In the genomic region with DNA sequence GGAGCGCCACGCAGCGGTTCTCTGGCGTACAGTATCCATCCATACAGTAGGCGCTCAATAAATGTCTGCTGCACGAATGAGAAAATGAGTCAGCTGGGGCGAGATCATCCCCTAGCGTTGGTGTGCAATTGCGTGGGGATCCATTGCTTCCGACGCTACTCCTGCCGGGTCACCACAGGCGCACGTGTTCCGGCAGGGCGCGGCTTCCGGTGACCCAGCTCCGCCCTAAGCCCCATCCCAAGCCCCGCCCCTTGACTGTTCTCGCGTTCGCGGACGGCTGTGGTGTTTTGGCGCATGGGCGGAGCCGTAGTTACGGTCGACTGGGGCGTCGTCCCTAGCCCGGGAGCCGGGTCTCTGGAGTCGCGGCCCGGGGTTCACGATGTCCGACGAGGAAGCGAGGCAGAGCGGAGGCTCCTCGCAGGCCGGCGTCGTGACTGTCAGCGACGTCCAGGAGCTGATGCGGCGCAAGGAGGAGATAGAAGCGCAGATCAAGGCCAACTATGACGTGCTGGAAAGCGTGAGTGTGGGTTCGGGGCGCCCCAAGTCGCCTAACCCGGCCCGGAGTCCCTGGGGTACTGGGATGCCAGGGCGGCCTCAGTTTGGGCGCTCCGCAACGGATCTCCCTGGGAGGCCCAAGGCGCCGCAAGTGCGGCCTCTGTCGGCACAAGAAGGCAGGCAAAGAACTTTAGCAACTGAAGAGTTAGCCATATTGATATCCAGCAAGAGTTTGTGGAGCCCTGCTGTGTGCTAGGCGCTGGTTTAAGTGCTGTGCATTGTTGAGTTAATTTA, we compare ENCODE assay signal across 8 cellular contexts. TPM values are rescaled to one million over a fixed set of nuclear protein-coding genes. Genes with fewer than 3 reads are reported as not detected.
A peak's percentile ranks its signal among the peaks of the same experiment; 100 is the strongest.
DNase-seq lines count a peak whose midpoint lies in the region; ATAC-seq and TF ChIP-seq lines count a peak whose summit lies in the region.

A gene with protein sequence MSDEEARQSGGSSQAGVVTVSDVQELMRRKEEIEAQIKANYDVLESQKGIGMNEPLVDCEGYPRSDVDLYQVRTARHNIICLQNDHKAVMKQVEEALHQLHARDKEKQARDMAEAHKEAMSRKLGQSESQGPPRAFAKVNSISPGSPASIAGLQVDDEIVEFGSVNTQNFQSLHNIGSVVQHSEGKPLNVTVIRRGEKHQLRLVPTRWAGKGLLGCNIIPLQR (plus strand): TSS at position 313 of the 789 bp plus-strand sequence. CDS start 67 bp downstream, at position 380.

- no peaks in the 10 kb centered on the region for H3K27me3 Mint-ChIP-seq in T-helper 1 cell treated with Interleukin-12 subunit alpha and Interleukin-12 subunit beta and Interleukin-4 antibody, amounts not matched to agents 30 μg/mL and 1 μg/mL, for 36 hours (ENCODE audit: low read depth)
- peaks cover 2% of the 10 kb centered on the region for H3K27me3 Mint-ChIP-seq in progenitor cell of endocrine pancreas

- intact Hi-C loops in left cardiac atrium (cut with DNase I): loop anchor here (2.0 to 10.0 kb wide), 2 partner anchors 64 to 94 kb away; no protein-coding TSS in a partner anchor

- H3K4me1 Mint-ChIP-seq in T-helper 1 cell treated with Interleukin-12 subunit alpha and Interleukin-12 subunit beta and Interleukin-4 antibody, amounts not matched to agents 30 μg/mL and 1 μg/mL, for 36 hours (ENCODE audit: low read depth): peaks cover 23% of the 10 kb centered on the region
- H3K4me1 Mint-ChIP-seq in progenitor cell of endocrine pancreas (ENCODE audit: low read depth): peaks cover 12% of the 10 kb centered on the region

- no peaks in the 10 kb centered on the region for H3K9me3 Mint-ChIP-seq in T-helper 1 cell treated with Interleukin-12 subunit alpha and Interleukin-12 subunit beta and Interleukin-4 antibody, amounts not matched to agents 30 μg/mL and 1 μg/mL, for 36 hours
- H3K9me3 Mint-ChIP-seq in progenitor cell of endocrine pancreas (ENCODE audit: low read depth): peaks cover 3% of the 10 kb centered on the region

- peak within 1 kb of the TSS; percentile 99 for H3K27ac Mint-ChIP-seq in T-helper 1 cell treated with Interleukin-12 subunit alpha and Interleukin-12 subunit beta and Interleukin-4 antibody, amounts not matched to agents 30 μg/mL and 1 μg/mL, for 36 hours
- peak within 1 kb of the TSS; percentile 99 for H3K27ac Mint-ChIP-seq in progenitor cell of endocrine pancreas

- peaks cover 5% of the 10 kb centered on the region for H3K36me3 Mint-ChIP-seq in T-helper 1 cell treated with Interleukin-12 subunit alpha and Interleukin-12 subunit beta and Interleukin-4 antibody, amounts not matched to agents 30 μg/mL and 1 μg/mL, for 36 hours (ENCODE audit: low read depth)
- no peaks in the 10 kb centered on the region for H3K36me3 Mint-ChIP-seq in progenitor cell of endocrine pancreas (ENCODE audit: insufficient read depth)

- TF ChIP-seq POLR2A in GM15510 (IDR thresholded peaks at IDR 0.05; ENCODE audit: borderline replicate concordance, extremely low read depth, insufficient read length): peak; percentile 91

- ATAC-seq in HG02885 (IDR thresholded peaks at IDR 0.05; ENCODE audit: poor library complexity, unreplicated experiment): peak; percentile 92
- peak; percentile 99 for ATAC-seq in left cardiac atrium

- DNase-seq in NCI-H1694 (lab: John Stamatoyannopoulos, UW) (peak; percentile 93), amniotic stem cell (lab: John Stamatoyannopoulos, UW) (peak; percentile 97), left cardiac atrium (peak; percentile 98), progenitor cell of endocrine pancreas (ENCODE audit: low spot score, unreplicated experiment) (peak; percentile 95), ureter (ENCODE audit: low spot score) (peak; percentile 99)

- peak within 1 kb of the TSS; percentile 96 for H3K4me3 Mint-ChIP-seq in T-helper 1 cell treated with Interleukin-12 subunit alpha and Interleukin-12 subunit beta and Interleukin-4 antibody, amounts not matched to agents 30 μg/mL and 1 μg/mL, for 36 hours
- peak within 1 kb of the TSS; percentile 98 for H3K4me3 Mint-ChIP-seq in progenitor cell of endocrine pancreas (ENCODE audit: low read depth)

- peak; percentile 75 for TF ChIP-seq CTCF in progenitor cell of endocrine pancreas (IDR thresholded peaks at IDR 0.05; ENCODE audit: unreplicated experiment)

RNA-seq across cellular contexts. Expression of the gene that starts here (rescaled TPM):
- total RNA-seq in left cardiac atrium (10 to 100 TPM; 33.2 to 34.1 TPM), progenitor cell of endocrine pancreas (33.5 and 38.8 TPM in 2 replicates), ureter (43.3 TPM)

Comparison
In these comparisons a context has a peak if more than half of its experiments do, and no peak if none do; other contexts are left out.
1. Peak in every context shown above with its lines: DNase-seq and ATAC-seq.